Comparison of ENCODE assay signal across 2 cellular contexts in genomic region chr1:158771950-158772866, GRCh38.
TF ChIP-seq lines count a peak whose summit lies in the region.

OR6N1 (minus strand) TSS chr1:158772195; CDS start chr1:158766682, 5,513 bp downstream.

TF ChIP-seq in GM23338, 12 proteins besides CTCF, POLR2A, EP300 and RAD21 (continued from another document):
- TF ChIP-seq EZH2phosphoT487 (IDR thresholded peaks at IDR 0.05; ENCODE audit: unreplicated experiment), result no peak
- TF ChIP-seq CREB1 (CRISPR knock-in tag; IDR thresholded peaks at IDR 0.05; ENCODE audit: low read depth), result no peak
- TF ChIP-seq EZH2 (IDR thresholded peaks at IDR 0.05; ENCODE audit: low read depth, unreplicated experiment), result no peak
- TF ChIP-seq, protein P1, sequence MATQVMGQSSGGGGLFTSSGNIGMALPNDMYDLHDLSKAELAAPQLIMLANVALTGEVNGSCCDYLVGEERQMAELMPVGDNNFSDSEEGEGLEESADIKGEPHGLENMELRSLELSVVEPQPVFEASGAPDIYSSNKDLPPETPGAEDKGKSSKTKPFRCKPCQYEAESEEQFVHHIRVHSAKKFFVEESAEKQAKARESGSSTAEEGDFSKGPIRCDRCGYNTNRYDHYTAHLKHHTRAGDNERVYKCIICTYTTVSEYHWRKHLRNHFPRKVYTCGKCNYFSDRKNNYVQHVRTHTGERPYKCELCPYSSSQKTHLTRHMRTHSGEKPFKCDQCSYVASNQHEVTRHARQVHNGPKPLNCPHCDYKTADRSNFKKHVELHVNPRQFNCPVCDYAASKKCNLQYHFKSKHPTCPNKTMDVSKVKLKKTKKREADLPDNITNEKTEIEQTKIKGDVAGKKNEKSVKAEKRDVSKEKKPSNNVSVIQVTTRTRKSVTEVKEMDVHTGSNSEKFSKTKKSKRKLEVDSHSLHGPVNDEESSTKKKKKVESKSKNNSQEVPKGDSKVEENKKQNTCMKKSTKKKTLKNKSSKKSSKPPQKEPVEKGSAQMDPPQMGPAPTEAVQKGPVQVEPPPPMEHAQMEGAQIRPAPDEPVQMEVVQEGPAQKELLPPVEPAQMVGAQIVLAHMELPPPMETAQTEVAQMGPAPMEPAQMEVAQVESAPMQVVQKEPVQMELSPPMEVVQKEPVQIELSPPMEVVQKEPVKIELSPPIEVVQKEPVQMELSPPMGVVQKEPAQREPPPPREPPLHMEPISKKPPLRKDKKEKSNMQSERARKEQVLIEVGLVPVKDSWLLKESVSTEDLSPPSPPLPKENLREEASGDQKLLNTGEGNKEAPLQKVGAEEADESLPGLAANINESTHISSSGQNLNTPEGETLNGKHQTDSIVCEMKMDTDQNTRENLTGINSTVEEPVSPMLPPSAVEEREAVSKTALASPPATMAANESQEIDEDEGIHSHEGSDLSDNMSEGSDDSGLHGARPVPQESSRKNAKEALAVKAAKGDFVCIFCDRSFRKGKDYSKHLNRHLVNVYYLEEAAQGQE (IDR thresholded peaks at IDR 0.05; ENCODE audit: unreplicated experiment), result no peak
- TF ChIP-seq ZNF114 (CRISPR knock-in tag; IDR thresholded peaks at IDR 0.05), result no peak
TF ChIP-seq in GM23338: peak in this region for 0.

TF ChIP-seq in K562, 482 proteins besides CTCF, POLR2A, EP300 and RAD21 (continued from another document):
- TF ChIP-seq ZNF280B (CRISPR knock-in tag; IDR thresholded peaks at IDR 0.05) (no peak), RBM22 (IDR thresholded peaks at IDR 0.05; ENCODE audit: low read depth, low read length, poor library complexity, severe bottlenecking) (no peak), GABPA (tag; conservative IDR thresholded peaks at IDR 0.05; ENCODE audit: low read depth) (0 out of 2 replicates have a peak, but pooled peaks have one; percentile 9), ZNF639 (CRISPR knock-in tag; conservative IDR thresholded peaks at IDR 0.05 in 1 of 2, IDR thresholded peaks at IDR 0.05 in 1 of 2) (peak in 1 of 2 experiments; percentile 45; a peak in 1 of 4 replicates), HMBOX1 (IDR thresholded peaks at IDR 0.05) (peak; percentile 67; the same call in 1 of the 2 replicates), TARDBP (IDR thresholded peaks at IDR 0.05) (no peak), ZNF175 (CRISPR knock-in tag; IDR thresholded peaks at IDR 0.05; ENCODE audit: low read depth) (0 out of 2 replicates have a peak, but pooled peaks have one; percentile 55), PBX2 (CRISPR knock-in tag; IDR thresholded peaks at IDR 0.05; ENCODE audit: low read depth) (no peak), PBX2 (tag; conservative IDR thresholded peaks at IDR 0.05; ENCODE audit: low read depth) (peak; percentile 69), L3MBTL2 (IDR thresholded peaks at IDR 0.05) (0 out of 2 replicates have a peak, but pooled peaks have one; percentile 14), ZNF445 (CRISPR knock-in tag; IDR thresholded peaks at IDR 0.05; ENCODE audit: low read depth) (no peak), POLR2AphosphoS5 (IDR thresholded peaks at IDR 0.05; ENCODE audit: control insufficient read depth, insufficient read depth, low read depth, low read length) (no peak), ZSCAN29 (IDR thresholded peaks at IDR 0.05) (no peak)
- TF ChIP-seq, protein P2, sequence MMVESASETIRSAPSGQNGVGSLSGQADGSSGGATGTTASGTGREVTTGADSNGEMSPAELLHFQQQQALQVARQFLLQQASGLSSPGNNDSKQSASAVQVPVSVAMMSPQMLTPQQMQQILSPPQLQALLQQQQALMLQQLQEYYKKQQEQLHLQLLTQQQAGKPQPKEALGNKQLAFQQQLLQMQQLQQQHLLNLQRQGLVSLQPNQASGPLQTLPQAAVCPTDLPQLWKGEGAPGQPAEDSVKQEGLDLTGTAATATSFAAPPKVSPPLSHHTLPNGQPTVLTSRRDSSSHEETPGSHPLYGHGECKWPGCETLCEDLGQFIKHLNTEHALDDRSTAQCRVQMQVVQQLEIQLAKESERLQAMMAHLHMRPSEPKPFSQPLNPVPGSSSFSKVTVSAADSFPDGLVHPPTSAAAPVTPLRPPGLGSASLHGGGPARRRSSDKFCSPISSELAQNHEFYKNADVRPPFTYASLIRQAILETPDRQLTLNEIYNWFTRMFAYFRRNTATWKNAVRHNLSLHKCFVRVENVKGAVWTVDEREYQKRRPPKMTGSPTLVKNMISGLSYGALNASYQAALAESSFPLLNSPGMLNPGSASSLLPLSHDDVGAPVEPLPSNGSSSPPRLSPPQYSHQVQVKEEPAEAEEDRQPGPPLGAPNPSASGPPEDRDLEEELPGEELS (CRISPR knock-in tag; IDR thresholded peaks at IDR 0.05; ENCODE audit: borderline replicate concordance), result no peak
